Comparison of ENCODE assay signal across 1 cellular context in the genomic region with DNA sequence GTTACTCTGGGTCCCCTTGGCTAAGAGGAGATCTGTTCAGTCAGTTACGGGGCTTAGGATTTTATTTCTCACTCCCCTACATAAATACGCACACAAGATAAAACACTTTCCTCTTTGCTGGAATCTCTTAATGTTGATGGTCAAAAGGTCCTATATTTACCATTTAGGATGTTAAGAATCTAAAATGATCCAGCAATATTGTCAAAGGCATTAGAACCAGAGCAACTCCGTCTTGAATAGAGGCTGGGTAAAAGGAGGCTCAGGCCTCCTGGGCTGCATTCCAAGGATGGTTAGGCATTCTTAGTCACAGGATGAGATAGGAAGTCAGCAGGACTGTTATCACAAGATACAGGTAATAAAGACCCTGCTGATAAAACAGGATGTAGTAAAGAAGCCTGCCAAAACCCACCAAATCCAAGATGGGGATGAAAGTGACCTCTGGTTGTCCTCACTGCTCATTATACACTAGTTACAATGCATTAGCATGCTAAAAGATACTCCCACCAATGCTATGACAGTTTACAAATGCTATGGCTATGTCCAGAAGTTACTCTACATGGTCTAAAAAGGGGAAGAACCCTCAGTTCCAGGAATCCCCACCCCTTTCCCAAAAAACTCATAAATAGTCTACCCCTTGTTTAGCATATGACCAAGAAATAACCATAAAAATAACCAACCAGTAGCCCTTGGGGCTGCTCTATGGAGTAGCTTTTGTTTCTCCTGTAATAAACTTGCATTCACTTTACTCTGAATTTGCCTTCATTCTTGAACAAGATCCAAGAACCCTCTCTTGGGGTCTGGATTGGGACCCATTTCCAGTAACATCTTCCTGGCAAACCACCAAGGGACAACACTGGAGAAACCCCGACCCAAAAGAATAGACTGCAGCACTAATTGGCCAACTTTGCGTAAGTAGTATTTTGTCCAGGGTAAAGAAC.
TF ChIP-seq lines count a peak whose summit lies in the region.

No MANE protein-coding gene starts in this region.

TF ChIP-seq in K562, 482 proteins besides CTCF, POLR2A, EP300 and RAD21 (continued from another document):
- TF ChIP-seq REST (CRISPR knock-in tag; IDR thresholded peaks at IDR 0.05; ENCODE audit: low read depth) (no peak), ZNF354B (CRISPR knock-in tag; IDR thresholded peaks at IDR 0.05) (peak; percentile 72; the same call in 1 of the 2 replicates), CCAR2 (IDR thresholded peaks at IDR 0.05; ENCODE audit: low read depth, low read length) (no peak), ZNF449 (CRISPR knock-in tag; IDR thresholded peaks at IDR 0.05) (peak; percentile 84), ZBTB8A (IDR thresholded peaks at IDR 0.05; ENCODE audit: partially characterized antibody) (no peak), TAF9B (IDR thresholded peaks at IDR 0.05; ENCODE audit: partially characterized antibody) (peak; percentile 49), ZBTB9 (CRISPR knock-in tag; IDR thresholded peaks at IDR 0.05) (no peak; the same call in 1 of the 2 replicates), ZNF778 (CRISPR knock-in tag; IDR thresholded peaks at IDR 0.05) (no peak), MTF1 (CRISPR knock-in tag; IDR thresholded peaks at IDR 0.05; ENCODE audit: borderline replicate concordance) (no peak; the same call in 1 of the 2 replicates), ARNT (IDR thresholded peaks at IDR 0.05) (no peak), ZNF41 (CRISPR knock-in tag; conservative IDR thresholded peaks at IDR 0.05) (peak; percentile 61; the same call in 1 of the 2 replicates), ELF2 (CRISPR knock-in tag; IDR thresholded peaks at IDR 0.05) (peak; percentile 38; the same call in 1 of the 2 replicates), U2AF2 (optimal IDR thresholded peaks at IDR 0.05; ENCODE audit: low read depth, low read length) (no peak)
- TF ChIP-seq, protein P1, sequence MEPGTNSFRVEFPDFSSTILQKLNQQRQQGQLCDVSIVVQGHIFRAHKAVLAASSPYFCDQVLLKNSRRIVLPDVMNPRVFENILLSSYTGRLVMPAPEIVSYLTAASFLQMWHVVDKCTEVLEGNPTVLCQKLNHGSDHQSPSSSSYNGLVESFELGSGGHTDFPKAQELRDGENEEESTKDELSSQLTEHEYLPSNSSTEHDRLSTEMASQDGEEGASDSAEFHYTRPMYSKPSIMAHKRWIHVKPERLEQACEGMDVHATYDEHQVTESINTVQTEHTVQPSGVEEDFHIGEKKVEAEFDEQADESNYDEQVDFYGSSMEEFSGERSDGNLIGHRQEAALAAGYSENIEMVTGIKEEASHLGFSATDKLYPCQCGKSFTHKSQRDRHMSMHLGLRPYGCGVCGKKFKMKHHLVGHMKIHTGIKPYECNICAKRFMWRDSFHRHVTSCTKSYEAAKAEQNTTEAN (CRISPR knock-in tag; IDR thresholded peaks at IDR 0.05): no peak
- TF ChIP-seq, protein P2, sequence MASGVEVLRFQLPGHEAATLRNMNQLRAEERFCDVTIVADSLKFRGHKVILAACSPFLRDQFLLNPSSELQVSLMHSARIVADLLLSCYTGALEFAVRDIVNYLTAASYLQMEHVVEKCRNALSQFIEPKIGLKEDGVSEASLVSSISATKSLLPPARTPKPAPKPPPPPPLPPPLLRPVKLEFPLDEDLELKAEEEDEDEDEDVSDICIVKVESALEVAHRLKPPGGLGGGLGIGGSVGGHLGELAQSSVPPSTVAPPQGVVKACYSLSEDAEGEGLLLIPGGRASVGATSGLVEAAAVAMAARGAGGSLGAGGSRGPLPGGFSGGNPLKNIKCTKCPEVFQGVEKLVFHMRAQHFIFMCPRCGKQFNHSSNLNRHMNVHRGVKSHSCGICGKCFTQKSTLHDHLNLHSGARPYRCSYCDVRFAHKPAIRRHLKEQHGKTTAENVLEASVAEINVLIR (CRISPR knock-in tag; IDR thresholded peaks at IDR 0.05): peak; percentile 52; the same call in 1 of the 2 replicates
TF ChIP-seq in K562: peak in this region for 165.
